In genomic region chr10:31133628-31134302, GRCh38 we compare ENCODE assay signal across 8 cellular contexts.
DNase-seq lines count a peak whose midpoint lies in the region; ATAC-seq and TF ChIP-seq lines count a peak whose summit lies in the region.

No MANE protein-coding gene starts in this region.

- ATAC-seq in HG02642 (IDR thresholded peaks at IDR 0.05; ENCODE audit: poor library complexity, unreplicated experiment) = peak; percentile 70

- no peak for TF ChIP-seq CTCF in GM12864 (IDR thresholded peaks at IDR 0.05; ENCODE audit: low read depth, low read length, missing control alignments)
- TF ChIP-seq CTCF in epithelial cell of esophagus (IDR thresholded peaks at IDR 0.05; ENCODE audit: insufficient read depth, low read depth, low read length, missing control alignments) = no peak

- H3K4me3 ChIP-seq in GM12864 (ENCODE audit: low read depth, low read length) (peak overlapping the region; percentile 53), epithelial cell of esophagus (ENCODE audit: low read length) (peak overlapping the region; percentile 43)

- DNase-seq in GM12864 (ENCODE audit: low read depth) = peak; percentile 36
- peak; percentile 29 to 80 for DNase-seq in NCI-H526 (lab: John Stamatoyannopoulos, UW)
- peak; percentile 84 for DNase-seq in activated CD8-positive, alpha-beta memory T cell treated with anti-CD3 and anti-CD28 coated beads, Interleukin-2, amount 50 U/mL, for 48 hours
- peak; percentile 43 for DNase-seq in epithelial cell of esophagus (ENCODE audit: low read depth)
- peak; percentile 36 for DNase-seq in middle frontal gyrus (ENCODE audit: extremely low spot score, low spot score)
- DNase-seq in stimulated activated CD8-positive, alpha-beta memory T cell treated with anti-CD3 and anti-CD28 coated beads, Interleukin-15, amount 100 ng/mL, for 24 hours (ENCODE audit: low read depth) = peak; percentile 46
- DNase-seq in SW 1271 (lab: John Stamatoyannopoulos, UW) = no peak

Comparison
In these comparisons a context has a peak if more than half of its experiments do, and no peak if none do; other contexts are left out.
1. DNase-seq: peak in GM12864 (single experiment), NCI-H526 (2 of 2), activated CD8-positive, alpha-beta memory T cell treated with anti-CD3 and anti-CD28 coated beads, Interleukin-2, amount 50 U/mL, for 48 hours (single experiment), epithelial cell of esophagus (single experiment), middle frontal gyrus (single experiment) and stimulated activated CD8-positive, alpha-beta memory T cell treated with anti-CD3 and anti-CD28 coated beads, Interleukin-15, amount 100 ng/mL, for 24 hours (single experiment); none in SW 1271 (0 of 2).